9 cellular contexts compared by ENCODE assay signal in the genomic region with DNA sequence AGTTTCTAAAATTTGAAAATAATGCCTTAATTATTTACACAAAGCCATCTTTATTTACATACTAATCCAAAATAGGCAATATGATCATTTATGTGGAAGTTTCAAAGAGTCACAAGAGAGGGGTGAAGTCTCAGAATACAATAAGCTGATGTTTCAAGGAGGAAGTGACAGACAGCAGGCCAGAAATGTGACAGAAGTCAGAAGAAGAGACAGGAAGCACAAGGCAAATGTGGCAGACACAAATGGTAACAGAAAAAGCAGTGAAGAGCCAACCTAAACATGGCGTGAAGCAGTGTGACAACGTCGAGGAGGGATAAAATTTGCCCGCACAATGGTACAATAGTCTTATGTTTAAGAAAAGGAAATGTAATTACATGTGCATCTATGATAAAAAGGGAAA. TPM values are rescaled to one million over a fixed set of nuclear protein-coding genes. Genes with fewer than 3 reads are reported as not detected.
DNase-seq lines count a peak whose midpoint lies in the region; ATAC-seq lines count a peak whose summit lies in the region.
"Had no signal": no experiment of that assay in that cellular context is flagged by ENCODE, and none has a peak within 500 bp of the region (broad histone marks: within the 10 kb centered on the region; RNA-seq: fewer than 3 reads in every experiment).

No MANE protein-coding gene starts in this region.

- H3K9me3 Mint-ChIP-seq in naive thymus-derived CD4-positive, alpha-beta T cell: peaks cover 0 to 9% (median 4%) of the 10 kb centered on the region in 11 donors

- no peaks in the 10 kb centered on the region for H3K4me1 ChIP-seq in naive thymus-derived CD4-positive, alpha-beta T cell (ENCODE audit: control insufficient read depth in 2 of 2, insufficient read depth in 2 of 2, low read length in 2 of 2)

- H3K9me3 ChIP-seq in naive thymus-derived CD4-positive, alpha-beta T cell (ENCODE audit: control insufficient read depth in 2 of 3, low read length in 3 of 3): no peaks in the 10 kb centered on the region

- peak; percentile 48 for DNase-seq in medulla oblongata (ENCODE audit: extremely low spot score)
- DNase-seq in naive thymus-derived CD4-positive, alpha-beta T cell: no peak
- no peak for DNase-seq in occipital lobe (lab: John Stamatoyannopoulos, UW)
- DNase-seq in NCI-H1105 treated with DMSO at 0.1 percent for 48 hours (lab: John Stamatoyannopoulos, UW): no peak
- DNase-seq: GF-D8; stimulated activated CD4-positive, alpha-beta T cell treated with anti-CD3 and anti-CD28 coated beads, Interleukin-2, amount 100 ng/mL, for 48 hours had no signal

- H3K27me3 Mint-ChIP-seq in naive thymus-derived CD4-positive, alpha-beta T cell: no peaks in the 10 kb centered on the region

- POLR2A ChIA-PET in naive thymus-derived CD4-positive, alpha-beta T cell (lab: Charles Lee): no interaction called here

- H3K36me3 ChIP-seq in naive thymus-derived CD4-positive, alpha-beta T cell (ENCODE audit: control insufficient read depth in 2 of 3, insufficient read depth in 3 of 3, low read length in 3 of 3): peaks cover 9 to 25% (median 10%) of the 10 kb centered on the region in 3 experiments

- peaks cover 32 to 81% (median 67%) of the 10 kb centered on the region in 5 donors for H3K36me3 Mint-ChIP-seq in naive thymus-derived CD4-positive, alpha-beta T cell

- H3K4me3 Mint-ChIP-seq in naive thymus-derived CD4-positive, alpha-beta T cell: no peak overlapping the region

- H3K27me3 ChIP-seq in naive thymus-derived CD4-positive, alpha-beta T cell (ENCODE audit: control insufficient read depth in 2 of 2, insufficient read depth in 2 of 2, low read length in 2 of 2): no peaks in the 10 kb centered on the region

- peak overlapping the region in 3 of 9 donors; percentile 13 to 72 (median 18) for H3K27ac Mint-ChIP-seq in naive thymus-derived CD4-positive, alpha-beta T cell

- CTCF ChIA-PET in naive thymus-derived CD4-positive, alpha-beta T cell (lab: Charles Lee): no interaction called here

- H3K4me3 ChIP-seq in naive thymus-derived CD4-positive, alpha-beta T cell (ENCODE audit: low read length): no peak overlapping the region

- H3K27ac ChIP-seq in naive thymus-derived CD4-positive, alpha-beta T cell (ENCODE audit: low read depth, low read length): no peak overlapping the region

- intact Hi-C loops in naive thymus-derived CD4-positive, alpha-beta T cell (cut with micrococcal nuclease): no loop called here

- H3K4me1 Mint-ChIP-seq in naive thymus-derived CD4-positive, alpha-beta T cell: peaks cover 3 to 16% (median 7%) of the 10 kb centered on the region in 7 donors

- ATAC-seq in GM18858 (IDR thresholded peaks at IDR 0.05; ENCODE audit: unreplicated experiment) (peak; percentile 83), GM21526 (IDR thresholded peaks at IDR 0.05; ENCODE audit: low FRiP score, unreplicated experiment) (peak; percentile 85), HG03442 (IDR thresholded peaks at IDR 0.05; ENCODE audit: unreplicated experiment) (peak; percentile 69)
- no peak for ATAC-seq in naive thymus-derived CD4-positive, alpha-beta T cell

RNA-seq across cellular contexts. Expression of a gene that starts 59.8 kb away (rescaled TPM):
- total RNA-seq in naive thymus-derived CD4-positive, alpha-beta T cell: 10 to 100 TPM; 20.0 to 44.5 (median 26.2) TPM
- polyA plus RNA-seq in naive thymus-derived CD4-positive, alpha-beta T cell: 10 to 100 TPM in 1 of 2 donors, 1 to 10 TPM in 1; 6.7 to 10.2 TPM
- 100 TPM for total RNA-seq in occipital lobe
